8 cellular contexts compared by ENCODE assay signal in the genomic region with DNA sequence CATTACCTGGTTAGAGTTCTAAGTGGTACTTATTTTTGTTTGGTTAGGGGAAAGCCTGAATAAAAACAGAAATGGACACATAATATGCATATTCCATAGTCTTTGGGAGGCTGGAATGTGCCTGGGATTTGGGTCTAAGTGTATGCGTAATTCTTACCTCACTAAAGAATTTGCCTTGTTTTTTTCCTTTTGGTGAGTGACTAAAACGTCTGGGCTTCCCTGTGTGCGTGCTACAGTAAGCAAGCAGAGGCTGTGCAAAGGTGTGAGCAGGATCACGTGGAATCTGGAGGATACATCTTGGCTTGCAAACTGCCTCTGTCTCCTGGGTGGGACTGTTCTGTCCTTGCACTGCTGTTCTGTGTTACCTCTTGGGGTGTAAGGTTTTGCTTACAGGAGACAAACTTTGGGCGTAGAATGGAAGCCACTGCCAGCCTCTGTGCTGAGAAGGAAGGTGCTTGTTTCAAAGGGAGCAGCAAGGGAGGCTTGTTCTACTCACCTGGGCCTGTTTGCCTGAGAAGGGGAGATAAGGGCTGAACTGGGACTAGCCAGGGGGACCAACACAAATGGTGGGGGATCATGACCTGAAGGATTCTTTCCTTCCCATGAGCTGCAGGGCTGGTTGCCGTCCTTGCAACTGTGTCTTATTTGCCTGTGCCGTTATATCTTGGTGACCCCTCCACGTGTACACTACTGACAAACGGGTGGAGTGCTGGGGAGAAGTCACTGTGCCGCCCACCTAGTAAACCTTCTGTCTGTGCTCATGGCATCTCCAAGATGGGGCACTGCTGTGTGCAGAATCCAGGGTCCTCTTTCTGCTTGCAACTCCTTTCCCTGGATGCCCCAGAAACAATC. TPM values are rescaled to one million over a fixed set of nuclear protein-coding genes. Genes with fewer than 3 reads are reported as not detected.
DNase-seq lines count a peak whose midpoint lies in the region; ATAC-seq, FAIRE-seq and TF ChIP-seq lines count a peak whose summit lies in the region.

No MANE protein-coding gene starts in this region.

- no peak for ATAC-seq in GM18505 (IDR thresholded peaks at IDR 0.05; ENCODE audit: unreplicated experiment)
- ATAC-seq in HepG2: peak; percentile 15
- ATAC-seq in HG02884 (IDR thresholded peaks at IDR 0.05; ENCODE audit: unreplicated experiment): no peak
- ATAC-seq in HG02970 (IDR thresholded peaks at IDR 0.05; ENCODE audit: low FRiP score, unreplicated experiment): no peak

- H3K4me3 ChIP-seq in mammary epithelial cell (replicated peaks in 1 of 3; ENCODE audit: insufficient read depth in 1 of 3, low read depth in 2 of 3, low read length in 3 of 3): peak overlapping the region; percentile 63 to 89 (median 87)
- H3K4me3 ChIP-seq in HepG2 (replicated peaks in 1 of 3; ENCODE audit: insufficient read depth in 1 of 3, low read depth in 2 of 3, low read length in 3 of 3): peak overlapping the region; percentile 91 to 94 (median 93)

- in situ Hi-C loops in SK-MEL-5 (cut with HindIII; ENCODE audit: low pct_unique_long_range_greater_than_20kb, low sequenced_read_pairs): no loop called here
- in situ Hi-C loops in mammary epithelial cell (cut with MboI; ENCODE audit: low sequenced_read_pairs in 2 of 2): loop anchor here (5.0 kb wide), 1 partner anchor 75 kb away; no protein-coding TSS in a partner anchor
- in situ Hi-C loops in HepG2 (cut with HindIII; ENCODE audit: extremely low pct_ligation_motif_present, low pct_unique_long_range_greater_than_20kb): no loop called here

- no peak for TF ChIP-seq CTCF in mammary epithelial cell (conservative IDR thresholded peaks at IDR 0.05 in 1 of 2, IDR thresholded peaks at IDR 0.05 in 1 of 2; ENCODE audit: extremely low read depth in 1 of 2, insufficient read depth in 1 of 2, low read depth in 1 of 2, low read length in 2 of 2)
- TF ChIP-seq CTCF in HepG2 (CRISPR knock-in tag; IDR thresholded peaks at IDR 0.05): no peak

- H4K20me1 ChIP-seq in mammary epithelial cell (ENCODE audit: insufficient read depth, low read length): peaks cover 12% of the 10 kb centered on the region
- peaks cover 94% of the 10 kb centered on the region for H4K20me1 ChIP-seq in HepG2 (ENCODE audit: insufficient read depth, low read length)

- peak; percentile 92 for TF ChIP-seq POLR2A in GM18505 (IDR thresholded peaks at IDR 0.05; ENCODE audit: borderline replicate concordance, extremely low read depth, insufficient read depth, insufficient read length)
- peak in 1 of 2 experiments; percentile 95; a peak in 2 of 4 replicates for TF ChIP-seq POLR2A in HepG2 (IDR thresholded peaks at IDR 0.05; ENCODE audit: insufficient read depth in 1 of 2, low read depth in 2 of 2, low read length in 2 of 2)

- TF ChIP-seq EP300 in HepG2 (IDR thresholded peaks at IDR 0.05; ENCODE audit: low read depth in 2 of 2, low read length in 2 of 2) (no peak), HepG2 (CRISPR knock-in tag; IDR thresholded peaks at IDR 0.05; ENCODE audit: borderline replicate concordance) (no peak)

- peaks cover 18% of the 10 kb centered on the region for H3K4me1 ChIP-seq in mammary epithelial cell (ENCODE audit: insufficient read depth, low read length)
- H3K4me1 ChIP-seq in HepG2 (ENCODE audit: insufficient read depth, low read length): peaks cover 59% of the 10 kb centered on the region

- DNase-seq in SK-MEL-5 (ENCODE audit: low read depth, low spot score) (peak; percentile 66), mammary epithelial cell (no peak), HepG2 (ENCODE audit: low spot score) (no peak), stromal cell of bone marrow (ENCODE audit: low read depth) (peak; percentile 55), midbrain (lab: John Stamatoyannopoulos, UW) (no peak)

- H3K4me2 ChIP-seq in mammary epithelial cell (ENCODE audit: insufficient read depth, low read depth, low read length): peak overlapping the region; percentile 75
- peak overlapping the region; percentile 95 for H3K4me2 ChIP-seq in HepG2 (ENCODE audit: low read depth, low read length)

- H3K27ac ChIP-seq in mammary epithelial cell (ENCODE audit: insufficient read depth, low read depth, low read length) (peak overlapping the region; percentile 100), HepG2 (ENCODE audit: extremely low read length, insufficient read depth, low read length) (peak overlapping the region; percentile 100)

- no peak overlapping the region for H2AFZ ChIP-seq in mammary epithelial cell (ENCODE audit: low read depth, low read length)
- no peak overlapping the region for H2AFZ ChIP-seq in HepG2 (ENCODE audit: low read length)

- FAIRE-seq in HepG2 (lab: Jason Lieb, UNC): peak; percentile 39

- dilution Hi-C loops in mammary epithelial cell (cut with HindIII; ENCODE audit: low sequenced_read_pairs): no loop called here

- peaks cover 2% of the 10 kb centered on the region for H3K36me3 ChIP-seq in mammary epithelial cell (ENCODE audit: insufficient read depth, low read length)
- H3K36me3 ChIP-seq in HepG2 (replicated peaks in 1 of 2; ENCODE audit: control insufficient read depth in 1 of 2, insufficient read depth in 2 of 2, low read length in 2 of 2): no peaks in the 10 kb centered on the region; a peak in 2 of 5 replicates

- H3K9me3 ChIP-seq in mammary epithelial cell (replicated peaks; ENCODE audit: insufficient read depth, low read length): no peaks in the 10 kb centered on the region
- no peaks in the 10 kb centered on the region for H3K9me3 ChIP-seq in HepG2 (ENCODE audit: low read length)

- WGBS in mammary epithelial cell (ENCODE audit: low coverage, missing lambda C conversion rate): 8% methylated on average over 8 of the region's 10 CpGs
- WGBS in HepG2 (ENCODE audit: low lambda C conversion rate): 13% methylated on average over 7 of the region's 10 CpGs

- CTCF ChIA-PET in mammary epithelial cell (lab: Charles Lee; ENCODE audit: low non-redundant PET): no interaction called here
- CTCF ChIA-PET in HepG2 (lab: Yijun Ruan, JAX; ENCODE audit: low intra/inter-chr PET ratio, low total read pairs): no interaction called here

- POLR2A ChIA-PET in HepG2 (lab: Yijun Ruan, JAX): interaction anchor here (0.7 to 17.8 kb wide), 8 partner anchors 9 to 76 kb away, joined by 3 to 952 read pairs (median 51); a partner anchor contains a TSS

- H3K79me2 ChIP-seq in mammary epithelial cell (ENCODE audit: insufficient read depth, low read length) (peaks cover 94% of the 10 kb centered on the region), HepG2 (ENCODE audit: insufficient read depth, low read length) (peaks cover 88% of the 10 kb centered on the region)

- BruUV-seq in mammary epithelial cell (replicated peaks; lab: Mats Ljungman, UMichigan): no TSS peak
- BruUV-seq in HepG2 (replicated peaks; lab: Mats Ljungman, UMichigan): TSS peak; percentile 0

- intact Hi-C loops in mammary epithelial cell (cut with micrococcal nuclease) (loop anchor here (1.0 kb wide), 1 partner anchor 45 kb away; a partner anchor contains a TSS), HepG2 (cut with micrococcal nuclease; ENCODE audit: unreplicated experiment) (loop anchor here (1.0 kb wide), 1 partner anchor 9 kb away; no protein-coding TSS in a partner anchor)

- no peak for TF ChIP-seq RAD21 in HepG2 (CRISPR knock-in tag; IDR thresholded peaks at IDR 0.05)

- H3K27me3 ChIP-seq in mammary epithelial cell (ENCODE audit: insufficient read depth, low read length) (no peaks in the 10 kb centered on the region), HepG2 (ENCODE audit: control insufficient read depth in 1 of 2, insufficient read depth in 2 of 2, low read length in 2 of 2) (no peaks in the 10 kb centered on the region; a peak in 1 of 5 replicates)

- H3K9ac ChIP-seq in mammary epithelial cell (ENCODE audit: insufficient read depth, low read length) (peak overlapping the region; percentile 99), HepG2 (ENCODE audit: insufficient read depth, low read depth, low read length) (peak overlapping the region; percentile 100)

RNA-seq across cellular contexts. Expression of a gene that starts 4.5 kb away (rescaled TPM):
- total RNA-seq in SK-MEL-5 (2014; rRNA removed; shearing (Covaris generic)): 13.3 and 17.2 TPM in 2 replicates
- 92.3 and 140 TPM in 2 replicates for polyA plus RNA-seq in SK-MEL-5 (2015; cell fraction: cytosol; rRNA removed)
- polyA plus RNA-seq in SK-MEL-5 (2015; cell fraction: nucleus; rRNA removed): 4,541 and 4,715 TPM in 2 replicates
- total RNA-seq in mammary epithelial cell (100 to 1,000 TPM; 364 to 775 TPM), HepG2 (2016; rRNA removed; fragmentation: Illumina TruSeq; extraction: Trizol) (10.5 and 20.5 TPM in 2 replicates)
- polyA plus RNA-seq in mammary epithelial cell (20.1 TPM), HepG2 (2011; rRNA removed) (41.2 and 41.3 TPM in 2 replicates)
- 98.8 TPM for polyA minus RNA-seq in mammary epithelial cell
- total RNA-seq in HepG2 (2016; cell fraction: cytosol; rRNA removed; fragmentation: Illumina TruSeq; extraction: Trizol; ENCODE audit: low read depth): 2.2 and 2.6 TPM in 2 replicates
- 8.4 and 21.3 TPM in 2 replicates for total RNA-seq in HepG2 (2016; cell fraction: insoluble cytoplasmic fraction; rRNA removed; fragmentation: Illumina TruSeq; extraction: Trizol)
- 7.8 and 8.3 TPM in 2 replicates for total RNA-seq in HepG2 (2016; cell fraction: membrane; rRNA removed; fragmentation: Illumina TruSeq; extraction: Trizol)
- 196 and 220 TPM in 2 replicates for total RNA-seq in HepG2 (2016; cell fraction: nucleus; rRNA removed; fragmentation: Illumina TruSeq; extraction: Trizol)
- polyA plus RNA-seq in HepG2 (2011; cell fraction: cytosol; rRNA removed): 13.0 and 13.4 TPM in 2 replicates
- polyA plus RNA-seq in HepG2 (2011; cell fraction: nucleus; rRNA removed): 222 and 327 TPM in 2 replicates
- 288 and 371 TPM in 2 replicates for polyA plus RNA-seq in HepG2 (2012)
- 3.6 and 4.3 TPM in 2 replicates for polyA plus RNA-seq in HepG2 (2016; cell fraction: cytosol; fragmentation: Illumina TruSeq; extraction: Trizol; ENCODE audit: low read depth)
- 54.0 and 61.1 TPM in 2 replicates for polyA plus RNA-seq in HepG2 (2016; cell fraction: insoluble cytoplasmic fraction; fragmentation: Illumina TruSeq; extraction: Trizol; ENCODE audit: low read depth)
- 47.1 and 54.4 TPM in 2 replicates for polyA plus RNA-seq in HepG2 (2016; cell fraction: membrane; fragmentation: Illumina TruSeq; extraction: Trizol; ENCODE audit: low read depth)
- polyA plus RNA-seq in HepG2 (2016; cell fraction: nucleus; fragmentation: Illumina TruSeq; extraction: Trizol; ENCODE audit: insufficient read depth, low read depth): 577 and 628 TPM in 2 replicates
- polyA minus RNA-seq in HepG2 (2011; rRNA and poly(A)+ RNA removed; ENCODE audit: low replicate concordance): 64.6 and 225 TPM in 2 replicates
- 17.3 and 20.2 TPM in 2 replicates for polyA minus RNA-seq in HepG2 (2011; cell fraction: cytosol; rRNA and poly(A)+ RNA removed)
- polyA minus RNA-seq in HepG2 (2011; cell fraction: nucleus; rRNA and poly(A)+ RNA removed): 1,479 and 1,737 TPM in 2 replicates

RNA-seq across cellular contexts. Expression of a gene that starts 40.6 kb away (rescaled TPM):
- total RNA-seq in SK-MEL-5 (2014; rRNA removed; shearing (Covaris generic)): 36.4 and 37.5 TPM in 2 replicates
- polyA plus RNA-seq in SK-MEL-5 (2015; cell fraction: cytosol; rRNA removed): 71.8 and 107 TPM in 2 replicates
- 89.4 and 95.0 TPM in 2 replicates for polyA plus RNA-seq in SK-MEL-5 (2015; cell fraction: nucleus; rRNA removed)
- total RNA-seq in mammary epithelial cell (10 to 100 TPM; 43.4 to 74.8 TPM), HepG2 (2016; rRNA removed; fragmentation: Illumina TruSeq; extraction: Trizol) (18.0 and 20.6 TPM in 2 replicates)
- polyA plus RNA-seq in mammary epithelial cell (34.0 TPM), HepG2 (2011; rRNA removed) (5.8 and 9.4 TPM in 2 replicates)
- polyA minus RNA-seq in mammary epithelial cell: 43.2 TPM
- 2.2 and 2.9 TPM in 2 replicates for total RNA-seq in HepG2 (2016; cell fraction: cytosol; rRNA removed; fragmentation: Illumina TruSeq; extraction: Trizol; ENCODE audit: low read depth)
- 17.5 and 22.6 TPM in 2 replicates for total RNA-seq in HepG2 (2016; cell fraction: insoluble cytoplasmic fraction; rRNA removed; fragmentation: Illumina TruSeq; extraction: Trizol)
- 5.3 and 6.3 TPM in 2 replicates for total RNA-seq in HepG2 (2016; cell fraction: membrane; rRNA removed; fragmentation: Illumina TruSeq; extraction: Trizol)
- total RNA-seq in HepG2 (2016; cell fraction: nucleus; rRNA removed; fragmentation: Illumina TruSeq; extraction: Trizol): 12.4 and 14.6 TPM in 2 replicates
- polyA plus RNA-seq in HepG2 (2011; cell fraction: cytosol; rRNA removed): 5.9 and 6.7 TPM in 2 replicates
- polyA plus RNA-seq in HepG2 (2011; cell fraction: nucleus; rRNA removed): 26.7 and 32.6 TPM in 2 replicates
- 3.5 and 5.2 TPM in 2 replicates for polyA plus RNA-seq in HepG2 (2012)
- 2.5 and 2.6 TPM in 2 replicates for polyA plus RNA-seq in HepG2 (2016; cell fraction: cytosol; fragmentation: Illumina TruSeq; extraction: Trizol; ENCODE audit: low read depth)
- polyA plus RNA-seq in HepG2 (2016; cell fraction: insoluble cytoplasmic fraction; fragmentation: Illumina TruSeq; extraction: Trizol; ENCODE audit: low read depth): 13.5 and 17.1 TPM in 2 replicates
- polyA plus RNA-seq in HepG2 (2016; cell fraction: membrane; fragmentation: Illumina TruSeq; extraction: Trizol; ENCODE audit: low read depth): 2.8 and 3.8 TPM in 2 replicates
- 21.4 and 24.7 TPM in 2 replicates for polyA plus RNA-seq in HepG2 (2016; cell fraction: nucleus; fragmentation: Illumina TruSeq; extraction: Trizol; ENCODE audit: insufficient read depth, low read depth)
- polyA minus RNA-seq in HepG2 (2011; rRNA and poly(A)+ RNA removed; ENCODE audit: low replicate concordance): 22.3 and 24.3 TPM in 2 replicates
- 5.4 and 6.2 TPM in 2 replicates for polyA minus RNA-seq in HepG2 (2011; cell fraction: cytosol; rRNA and poly(A)+ RNA removed)
- polyA minus RNA-seq in HepG2 (2011; cell fraction: nucleus; rRNA and poly(A)+ RNA removed): 6.2 and 11.8 TPM in 2 replicates

RNA-seq across cellular contexts. Expression of a gene that starts 44.6 kb away (rescaled TPM):
- 3.4 and 4.6 TPM in 2 replicates for total RNA-seq in SK-MEL-5 (2014; rRNA removed; shearing (Covaris generic))
- polyA plus RNA-seq in SK-MEL-5 (2015; cell fraction: cytosol; rRNA removed): 4.9 and 9.4 TPM in 2 replicates
- 24.3 and 28.9 TPM in 2 replicates for polyA plus RNA-seq in SK-MEL-5 (2015; cell fraction: nucleus; rRNA removed)
- total RNA-seq in mammary epithelial cell (1 to 10 TPM in 1 of 2 donors, under 1 TPM in 1; 0.50 to 2.4 TPM), HepG2 (2016; rRNA removed; fragmentation: Illumina TruSeq; extraction: Trizol) (2.1 and 3.4 TPM in 2 replicates)
- polyA plus RNA-seq in mammary epithelial cell (0.28 TPM), HepG2 (2011; rRNA removed) (1.2 and 1.9 TPM in 2 replicates)
- 2.0 TPM for polyA minus RNA-seq in mammary epithelial cell
- total RNA-seq in HepG2 (2016; cell fraction: cytosol; rRNA removed; fragmentation: Illumina TruSeq; extraction: Trizol; ENCODE audit: low read depth): 0.79 and 1.0 TPM in 2 replicates
- 1.9 TPM in 2 replicates for total RNA-seq in HepG2 (2016; cell fraction: insoluble cytoplasmic fraction; rRNA removed; fragmentation: Illumina TruSeq; extraction: Trizol)
- 1.5 and 2.2 TPM in 2 replicates for total RNA-seq in HepG2 (2016; cell fraction: membrane; rRNA removed; fragmentation: Illumina TruSeq; extraction: Trizol)
- total RNA-seq in HepG2 (2016; cell fraction: nucleus; rRNA removed; fragmentation: Illumina TruSeq; extraction: Trizol): 1.3 and 3.5 TPM in 2 replicates
- 0.95 and 0.99 TPM in 2 replicates for polyA plus RNA-seq in HepG2 (2011; cell fraction: cytosol; rRNA removed)
- polyA plus RNA-seq in HepG2 (2011; cell fraction: nucleus; rRNA removed): 5.9 and 6.0 TPM in 2 replicates
- polyA plus RNA-seq in HepG2 (2012): 2.0 and 4.1 TPM in 2 replicates
- polyA plus RNA-seq in HepG2 (2016; cell fraction: cytosol; fragmentation: Illumina TruSeq; extraction: Trizol; ENCODE audit: low read depth): 0.45 and 0.70 TPM in 2 replicates
- polyA plus RNA-seq in HepG2 (2016; cell fraction: insoluble cytoplasmic fraction; fragmentation: Illumina TruSeq; extraction: Trizol; ENCODE audit: low read depth): 1.3 and 1.6 TPM in 2 replicates
- 1.4 and 1.5 TPM in 2 replicates for polyA plus RNA-seq in HepG2 (2016; cell fraction: membrane; fragmentation: Illumina TruSeq; extraction: Trizol; ENCODE audit: low read depth)
- 5.6 and 8.8 TPM in 2 replicates for polyA plus RNA-seq in HepG2 (2016; cell fraction: nucleus; fragmentation: Illumina TruSeq; extraction: Trizol; ENCODE audit: insufficient read depth, low read depth)
- polyA minus RNA-seq in HepG2 (2011; rRNA and poly(A)+ RNA removed; ENCODE audit: low replicate concordance): 1.9 and 7.2 TPM in 2 replicates
- polyA minus RNA-seq in HepG2 (2011; cell fraction: cytosol; rRNA and poly(A)+ RNA removed): 1.4 and 2.5 TPM in 2 replicates
- polyA minus RNA-seq in HepG2 (2011; cell fraction: nucleus; rRNA and poly(A)+ RNA removed): 1.4 and 2.4 TPM in 2 replicates

Comparison
In these comparisons a context has a peak if more than half of its experiments do, and no peak if none do; other contexts are left out.
1. DNase-seq: peak in SK-MEL-5 (single experiment) and stromal cell of bone marrow (single experiment); none in mammary epithelial cell (single experiment), HepG2 (single experiment) and midbrain (single experiment).
2. in situ Hi-C loops: an anchor here in mammary epithelial cell (5.0 kb wide); none called in SK-MEL-5 and HepG2.